ENCODE assay signal across 13 cellular contexts in the genomic region with DNA sequence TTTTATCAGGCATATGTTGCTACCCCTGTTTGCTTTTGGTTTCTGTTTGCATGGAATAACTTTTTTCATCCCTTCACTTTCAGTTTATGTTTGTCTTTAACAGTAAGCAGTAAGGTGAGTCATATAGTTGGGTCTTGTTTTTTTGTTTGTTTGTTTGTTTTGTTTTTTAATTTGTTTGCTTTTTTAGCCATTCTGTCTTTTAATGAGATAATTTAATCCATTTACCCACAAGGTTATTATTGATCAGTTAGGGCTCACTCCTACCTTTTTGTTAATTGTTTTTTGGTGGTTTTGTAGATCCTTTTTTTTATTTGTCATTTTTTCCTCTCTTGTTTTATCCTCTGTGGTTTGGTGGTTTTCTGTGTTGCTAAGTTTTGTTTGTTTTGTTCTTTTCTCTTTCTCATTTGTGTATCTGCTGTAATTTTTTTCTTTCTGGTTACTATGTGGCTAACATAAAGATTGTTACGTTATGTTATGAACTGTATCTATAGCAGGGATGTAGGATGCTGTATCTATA.
DNase-seq lines count a peak whose midpoint lies in the region; ATAC-seq, FAIRE-seq and TF ChIP-seq lines count a peak whose summit lies in the region.
"Had no signal": no experiment of that assay in that cellular context is flagged by ENCODE, and none has a peak within 500 bp of the region (broad histone marks: within the 10 kb centered on the region; RNA-seq: fewer than 3 reads in every experiment).

No MANE protein-coding gene starts in this region.

- no peak overlapping the region for H3K27ac ChIP-seq in adrenal gland
- H3K27ac ChIP-seq: body of pancreas, ovary had no signal

- no peak overlapping the region for H3K4me3 ChIP-seq in adrenal gland
- H3K4me3 ChIP-seq: body of pancreas, K562, ovary had no signal

- no peak for TF ChIP-seq POLR2A in adrenal gland (IDR thresholded peaks at IDR 0.05)

- ATAC-seq in GM19035 (IDR thresholded peaks at IDR 0.05; ENCODE audit: unreplicated experiment) (peak; percentile 99), GM21786 (IDR thresholded peaks at IDR 0.05; ENCODE audit: unreplicated experiment) (peak; percentile 94), HG03175 (IDR thresholded peaks at IDR 0.05; ENCODE audit: unreplicated experiment) (peak; percentile 85), Right ventricle myocardium superior (ENCODE audit: poor library complexity) (no peak)
- ATAC-seq: body of pancreas, K562 had no signal

- peak; percentile 61 for FAIRE-seq in colon (lab: Jason Lieb, UNC)
- FAIRE-seq: K562 had no signal

- no peaks in the 10 kb centered on the region for H3K9me3 ChIP-seq in adrenal gland (replicated peaks in 1 of 3)
- H3K9me3 ChIP-seq: body of pancreas, ovary had no signal

- intact Hi-C loops in adrenal gland (cut with DNase I) (no loop called here), Right ventricle myocardium superior (cut with DNase I) (no loop called here)

- no peaks in the 10 kb centered on the region for H3K27me3 ChIP-seq in adrenal gland
- H3K27me3 ChIP-seq: body of pancreas, ovary had no signal

- TF ChIP-seq CTCF in adrenal gland (IDR thresholded peaks at IDR 0.05), result no peak

- H3K4me1 ChIP-seq in adrenal gland (replicated peaks in 1 of 2), result no peaks in the 10 kb centered on the region
- H3K4me1 ChIP-seq: body of pancreas had no signal

- 87 to 93% (median 91%) methylated on average over 1 of the region's 1 CpG for WGBS in adrenal gland, 4 donors

- H3K36me3 ChIP-seq in adrenal gland (replicated peaks in 1 of 2), result no peaks in the 10 kb centered on the region
- H3K36me3 ChIP-seq: ovary had no signal

- no peak for DNase-seq in SHP77 (lab: John Stamatoyannopoulos, UW)
- DNase-seq in DMS114 treated with DMSO at 0.1 percent for 48 hours (lab: John Stamatoyannopoulos, UW; ENCODE audit: unreplicated experiment), result no peak
- DNase-seq in adrenal gland, result no peak
- DNase-seq in Right ventricle myocardium superior, result no peak
- DNase-seq: body of pancreas; NCI-H524; ovary; stimulated activated CD4-positive, alpha-beta T cell treated with anti-CD3 and anti-CD28 coated beads, Interleukin-2, amount 100 ng/mL, for 48 hours had no signal
